ENCODE assay signal across 16 cellular contexts in the genomic region with DNA sequence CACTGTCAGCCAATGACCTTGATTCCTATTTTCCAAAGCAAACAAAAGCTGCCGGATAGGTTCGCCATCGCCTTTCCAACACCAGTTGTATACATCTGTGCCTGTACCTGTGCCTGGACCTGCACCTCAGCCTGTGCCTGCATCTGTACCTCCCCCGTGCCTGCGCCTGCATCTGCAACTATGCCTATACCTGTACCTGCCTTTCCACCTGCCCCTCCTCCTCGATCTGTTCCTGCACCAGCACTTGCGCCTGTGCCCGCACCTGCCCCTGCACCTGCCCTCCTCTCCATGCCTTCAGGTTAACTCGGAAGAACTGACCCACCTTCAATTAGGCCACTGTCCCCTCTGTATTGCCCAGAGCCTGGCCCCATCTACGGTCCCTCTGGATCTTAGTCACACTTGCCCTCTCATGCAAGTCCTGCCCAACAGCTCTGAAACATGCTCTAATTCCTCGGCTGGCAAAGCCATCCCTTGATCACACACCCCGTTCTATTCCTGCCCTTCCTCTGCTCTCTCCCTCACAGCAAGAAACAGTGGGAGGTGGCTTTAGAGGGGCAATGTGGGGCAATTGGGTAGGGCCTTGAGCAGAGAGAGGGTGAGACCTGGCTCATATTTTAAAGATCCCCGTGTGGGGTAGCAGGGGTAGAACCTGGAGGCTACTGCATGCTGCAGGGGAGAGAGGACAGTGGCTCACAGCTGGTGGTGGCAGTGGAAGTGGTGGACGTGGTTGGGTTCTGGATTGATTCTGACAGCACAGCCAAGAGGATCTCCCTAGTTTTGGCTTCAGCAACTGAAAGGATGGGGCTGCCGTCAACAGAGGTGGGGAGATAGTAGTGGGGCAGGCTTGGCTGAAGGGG.
"Had no signal": no experiment of that assay in that cellular context is flagged by ENCODE, and none has a peak within 500 bp of the region (broad histone marks: within the 10 kb centered on the region; RNA-seq: fewer than 3 reads in every experiment).

No MANE protein-coding gene starts in this region.

- ATAC-seq: esophagus mucosa; natural killer cell treated with Interleukin-12 subunit alpha and Interleukin-12 subunit beta and Interleukin-15 and Interleukin-18, amount 100 ng/mL, for 72 hours; T-helper 17 cell had no signal

- H3K4me3 ChIP-seq: smooth muscle cell had no signal

- H3K36me3 Mint-ChIP-seq: activated naive CD8-positive, alpha-beta T cell; memory B cell; natural killer cell treated with Interleukin-12 subunit alpha and Interleukin-12 subunit beta and Interleukin-15 and Interleukin-18, amount 100 ng/mL, for 72 hours had no signal

- DNase-seq: activated CD4-positive, alpha-beta T cell treated with anti-CD3 and anti-CD28 coated beads, Interleukin-2, amount 50 U/mL, for 1 hour; activated CD4-positive, CD25-positive, alpha-beta regulatory T cell; activated gamma-delta T cell; activated T-cell treated with anti-CD3 and anti-CD28 coated beads, Interleukin-2, amount 50 U/mL, for 24 hours; amygdala; brain microvascular endothelial cell; cerebellar nuclear complex; hypothalamus; stimulated activated naive CD4-positive, alpha-beta T cell; substantia nigra; T-helper 17 cell had no signal

- H3K9me3 Mint-ChIP-seq: memory B cell; natural killer cell treated with Interleukin-12 subunit alpha and Interleukin-12 subunit beta and Interleukin-15 and Interleukin-18, amount 100 ng/mL, for 72 hours had no signal

- H3K36me3 ChIP-seq: brain microvascular endothelial cell had no signal

- H3K27ac Mint-ChIP-seq: activated naive CD8-positive, alpha-beta T cell; activated T-cell treated with anti-CD3 and anti-CD28 coated beads, Interleukin-2, amount 50 U/mL, for 24 hours; memory B cell; natural killer cell treated with Interleukin-12 subunit alpha and Interleukin-12 subunit beta and Interleukin-15 and Interleukin-18, amount 100 ng/mL, for 72 hours; T-helper 17 cell had no signal

- H3K4me3 Mint-ChIP-seq: activated naive CD8-positive, alpha-beta T cell; activated T-cell treated with anti-CD3 and anti-CD28 coated beads, Interleukin-2, amount 50 U/mL, for 24 hours; memory B cell; natural killer cell treated with Interleukin-12 subunit alpha and Interleukin-12 subunit beta and Interleukin-15 and Interleukin-18, amount 100 ng/mL, for 72 hours; T-helper 17 cell had no signal

- H3K27ac ChIP-seq: brain microvascular endothelial cell had no signal

- H3K4me1 Mint-ChIP-seq: memory B cell, T-helper 17 cell had no signal
